ENCODE assay signal across 8 cellular contexts in the genomic region with DNA sequence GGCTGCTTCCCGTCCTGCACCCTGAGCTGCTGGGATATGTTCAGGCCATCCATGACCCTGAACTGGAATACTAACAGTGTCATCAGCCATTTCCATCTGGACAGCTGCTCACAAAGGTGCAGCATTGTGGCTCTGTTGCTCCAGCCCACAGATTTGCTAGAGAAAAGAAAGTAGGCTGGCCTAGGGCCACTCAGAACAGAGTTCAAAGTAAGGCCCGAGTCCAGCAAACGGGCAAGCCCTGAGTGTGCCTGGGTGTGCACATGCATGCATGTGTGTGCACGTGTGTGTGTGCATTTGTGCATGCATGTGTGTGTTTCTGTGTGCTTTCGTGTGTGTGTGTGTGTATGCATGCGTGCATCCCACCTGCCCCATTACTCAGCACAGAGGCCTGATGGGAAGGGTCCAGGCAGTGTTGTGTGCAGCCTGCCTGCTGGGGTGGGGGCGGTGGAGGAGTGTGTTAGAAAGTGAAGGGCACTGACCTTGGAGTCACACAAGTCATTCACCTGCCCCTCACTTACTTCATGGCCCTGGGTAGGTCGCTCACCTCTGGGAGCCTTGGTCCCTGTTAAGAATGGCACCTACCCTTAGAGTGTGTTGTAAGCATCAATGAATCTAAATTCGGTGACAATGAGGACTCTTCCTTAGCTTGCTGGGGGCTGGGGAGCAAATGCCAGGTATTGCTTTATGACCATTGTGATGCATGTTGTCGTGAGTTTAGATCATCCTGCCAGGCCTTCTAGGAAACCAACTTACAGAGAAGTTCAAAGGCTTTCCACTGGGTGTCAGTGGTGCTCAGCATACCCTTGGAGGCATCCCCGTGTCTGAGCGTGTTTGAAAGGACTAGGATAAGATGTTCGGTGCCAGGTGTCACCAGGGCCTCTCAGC. TPM values are rescaled to one million over a fixed set of nuclear protein-coding genes. Genes with fewer than 3 reads are reported as not detected.
A peak's percentile ranks its signal among the peaks of the same experiment; 100 is the strongest.
DNase-seq lines count a peak whose midpoint lies in the region; ATAC-seq and TF ChIP-seq lines count a peak whose summit lies in the region.

No MANE protein-coding gene starts in this region.

- H3K27ac ChIP-seq in aorta (ENCODE audit: low read depth in 1 of 2, low read length in 2 of 2): no peak overlapping the region
- H3K27ac ChIP-seq in gastrocnemius medialis: no peak overlapping the region

- peak; percentile 47 for DNase-seq in ACHN
- peak; percentile 59 for DNase-seq in GM12865 (ENCODE audit: low read depth)
- peak; percentile 8 for DNase-seq in NCI-H1436 treated with DMSO at 0.1 percent for 48 hours (lab: John Stamatoyannopoulos, UW)
- peak; percentile 72 for DNase-seq in SW480 (ENCODE audit: low spot score)
- DNase-seq in effector CD8-positive, alpha-beta T cell (lab: John Stamatoyannopoulos, UW): peak; percentile 26
- peak; percentile 58 to 71 for DNase-seq in lung microvascular endothelial cell (ENCODE audit: low read depth in 2 of 2)
- DNase-seq in aorta: no peak
- no peak for DNase-seq in gastrocnemius medialis

- peak; percentile 61 for TF ChIP-seq CTCF in GM12865 (IDR thresholded peaks at IDR 0.05; ENCODE audit: insufficient read depth, low read depth, low read length, missing control alignments)
- TF ChIP-seq CTCF in gastrocnemius medialis (IDR thresholded peaks at IDR 0.05 in 4 of 5, conservative IDR thresholded peaks at IDR 0.05 in 1 of 5): peak in 2 of 5 experiments; percentile 25 to 38

- peak; percentile 56 for ATAC-seq in aorta (ENCODE audit: low FRiP score)
- ATAC-seq in gastrocnemius medialis: no peak

- H3K9me3 ChIP-seq in aorta (ENCODE audit: control insufficient read depth, low read length) (no peaks in the 10 kb centered on the region), gastrocnemius medialis (no peaks in the 10 kb centered on the region)

- intact Hi-C loops in aorta (cut with DNase I): loop anchor here in 1 of 2 donors (5.0 kb wide), 1 partner anchor 225 kb away; no protein-coding TSS in a partner anchor
- intact Hi-C loops in gastrocnemius medialis (cut with DNase I; ENCODE audit: low total_unique reads): no loop called here

- H3K4me1 ChIP-seq in aorta (ENCODE audit: control insufficient read depth in 1 of 2, insufficient read depth in 2 of 2, low read length in 2 of 2) (no peaks in the 10 kb centered on the region), gastrocnemius medialis (no peaks in the 10 kb centered on the region)

- H3K27me3 ChIP-seq in aorta (ENCODE audit: control insufficient read depth in 1 of 2, insufficient read depth in 2 of 2, low read length in 1 of 2): no peaks in the 10 kb centered on the region
- H3K27me3 ChIP-seq in gastrocnemius medialis: no peaks in the 10 kb centered on the region

- WGBS in aorta, 2 donors: 51% methylated on average over 13 of the region's 13 CpGs

- H3K36me3 ChIP-seq in aorta (ENCODE audit: control insufficient read depth in 1 of 2, insufficient read depth in 2 of 2, low read length in 1 of 2): no peaks in the 10 kb centered on the region
- H3K36me3 ChIP-seq in gastrocnemius medialis: no peaks in the 10 kb centered on the region

- TF ChIP-seq POLR2A in gastrocnemius medialis (IDR thresholded peaks at IDR 0.05): no peak

- in situ Hi-C loops in ACHN (cut with HindIII; ENCODE audit: low pct_ligation_motif_present, low pct_unique_long_range_greater_than_20kb, low sequenced_read_pairs) (no loop called here), gastrocnemius medialis (cut with MboI; ENCODE audit: low sequenced_read_pairs in 4 of 4) (loop anchor here in 1 of 4 donors (25.0 kb wide), 1 partner anchor 230 kb away; no protein-coding TSS in a partner anchor)

- H3K4me3 ChIP-seq in GM12865 (ENCODE audit: low read depth, low read length) (no peak overlapping the region), aorta (ENCODE audit: low read length in 2 of 2) (no peak overlapping the region), gastrocnemius medialis (no peak overlapping the region)

RNA-seq across cellular contexts. Expression of a gene that starts 53.2 kb away (rescaled TPM):
- total RNA-seq in lung microvascular endothelial cell (not detected in 2 replicates), aorta (under 1 TPM in 1 of 2 donors, not detected in 1; 0.15 TPM), gastrocnemius medialis (not detected)
- polyA plus RNA-seq in aorta: not detected

Comparison
In these comparisons a context has a peak if more than half of its experiments do, and no peak if none do; other contexts are left out.
1. DNase-seq: peak in ACHN (single experiment), GM12865 (single experiment), NCI-H1436 treated with DMSO at 0.1 percent for 48 hours (single experiment), SW480 (single experiment), effector CD8-positive, alpha-beta T cell (single experiment) and lung microvascular endothelial cell (2 of 2); none in aorta (0 of 2) and gastrocnemius medialis (0 of 2).